Comparison of ENCODE assay signal across 1 cellular context in genomic region chr1:221704291-221704690, GRCh38.
TF ChIP-seq lines count a peak whose summit lies in the region.

No MANE protein-coding gene starts in this region.

TF ChIP-seq in GM23338, 12 proteins besides CTCF, POLR2A, EP300 and RAD21:
- TF ChIP-seq, protein P1, sequence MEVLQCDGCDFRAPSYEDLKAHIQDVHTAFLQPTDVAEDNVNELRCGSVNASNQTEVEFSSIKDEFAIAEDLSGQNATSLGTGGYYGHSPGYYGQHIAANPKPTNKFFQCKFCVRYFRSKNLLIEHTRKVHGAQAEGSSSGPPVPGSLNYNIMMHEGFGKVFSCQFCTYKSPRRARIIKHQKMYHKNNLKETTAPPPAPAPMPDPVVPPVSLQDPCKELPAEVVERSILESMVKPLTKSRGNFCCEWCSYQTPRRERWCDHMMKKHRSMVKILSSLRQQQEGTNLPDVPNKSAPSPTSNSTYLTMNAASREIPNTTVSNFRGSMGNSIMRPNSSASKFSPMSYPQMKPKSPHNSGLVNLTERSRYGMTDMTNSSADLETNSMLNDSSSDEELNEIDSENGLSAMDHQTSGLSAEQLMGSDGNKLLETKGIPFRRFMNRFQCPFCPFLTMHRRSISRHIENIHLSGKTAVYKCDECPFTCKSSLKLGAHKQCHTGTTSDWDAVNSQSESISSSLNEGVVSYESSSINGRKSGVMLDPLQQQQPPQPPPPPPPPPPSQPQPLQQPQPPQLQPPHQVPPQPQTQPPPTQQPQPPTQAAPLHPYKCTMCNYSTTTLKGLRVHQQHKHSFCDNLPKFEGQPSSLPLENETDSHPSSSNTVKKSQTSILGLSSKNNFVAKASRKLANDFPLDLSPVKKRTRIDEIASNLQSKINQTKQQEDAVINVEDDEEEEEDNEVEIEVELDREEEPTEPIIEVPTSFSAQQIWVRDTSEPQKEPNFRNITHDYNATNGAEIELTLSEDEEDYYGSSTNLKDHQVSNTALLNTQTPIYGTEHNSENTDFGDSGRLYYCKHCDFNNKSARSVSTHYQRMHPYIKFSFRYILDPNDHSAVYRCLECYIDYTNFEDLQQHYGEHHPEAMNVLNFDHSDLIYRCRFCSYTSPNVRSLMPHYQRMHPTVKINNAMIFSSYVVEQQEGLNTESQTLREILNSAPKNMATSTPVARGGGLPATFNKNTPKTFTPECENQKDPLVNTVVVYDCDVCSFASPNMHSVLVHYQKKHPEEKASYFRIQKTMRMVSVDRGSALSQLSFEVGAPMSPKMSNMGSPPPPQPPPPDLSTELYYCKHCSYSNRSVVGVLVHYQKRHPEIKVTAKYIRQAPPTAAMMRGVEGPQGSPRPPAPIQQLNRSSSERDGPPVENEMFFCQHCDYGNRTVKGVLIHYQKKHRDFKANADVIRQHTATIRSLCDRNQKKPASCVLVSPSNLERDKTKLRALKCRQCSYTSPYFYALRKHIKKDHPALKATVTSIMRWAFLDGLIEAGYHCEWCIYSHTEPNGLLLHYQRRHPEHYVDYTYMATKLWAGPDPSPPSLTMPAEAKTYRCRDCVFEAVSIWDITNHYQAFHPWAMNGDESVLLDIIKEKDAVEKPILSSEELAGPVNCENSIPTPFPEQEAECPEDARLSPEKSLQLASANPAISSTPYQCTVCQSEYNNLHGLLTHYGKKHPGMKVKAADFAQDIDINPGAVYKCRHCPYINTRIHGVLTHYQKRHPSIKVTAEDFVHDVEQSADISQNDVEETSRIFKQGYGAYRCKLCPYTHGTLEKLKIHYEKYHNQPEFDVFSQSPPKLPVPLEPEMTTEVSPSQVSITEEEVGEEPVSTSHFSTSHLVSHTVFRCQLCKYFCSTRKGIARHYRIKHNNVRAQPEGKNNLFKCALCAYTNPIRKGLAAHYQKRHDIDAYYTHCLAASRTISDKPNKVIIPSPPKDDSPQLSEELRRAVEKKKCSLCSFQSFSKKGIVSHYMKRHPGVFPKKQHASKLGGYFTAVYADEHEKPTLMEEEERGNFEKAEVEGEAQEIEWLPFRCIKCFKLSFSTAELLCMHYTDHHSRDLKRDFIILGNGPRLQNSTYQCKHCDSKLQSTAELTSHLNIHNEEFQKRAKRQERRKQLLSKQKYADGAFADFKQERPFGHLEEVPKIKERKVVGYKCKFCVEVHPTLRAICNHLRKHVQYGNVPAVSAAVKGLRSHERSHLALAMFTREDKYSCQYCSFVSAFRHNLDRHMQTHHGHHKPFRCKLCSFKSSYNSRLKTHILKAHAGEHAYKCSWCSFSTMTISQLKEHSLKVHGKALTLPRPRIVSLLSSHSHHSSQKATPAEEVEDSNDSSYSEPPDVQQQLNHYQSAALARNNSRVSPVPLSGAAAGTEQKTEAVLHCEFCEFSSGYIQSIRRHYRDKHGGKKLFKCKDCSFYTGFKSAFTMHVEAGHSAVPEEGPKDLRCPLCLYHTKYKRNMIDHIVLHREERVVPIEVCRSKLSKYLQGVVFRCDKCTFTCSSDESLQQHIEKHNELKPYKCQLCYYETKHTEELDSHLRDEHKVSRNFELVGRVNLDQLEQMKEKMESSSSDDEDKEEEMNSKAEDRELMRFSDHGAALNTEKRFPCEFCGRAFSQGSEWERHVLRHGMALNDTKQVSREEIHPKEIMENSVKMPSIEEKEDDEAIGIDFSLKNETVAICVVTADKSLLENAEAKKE (CRISPR knock-in tag; IDR thresholded peaks at IDR 0.05), result no peak
- TF ChIP-seq POLR2AphosphoS5 (IDR thresholded peaks at IDR 0.05; ENCODE audit: low read depth) (no peak), NANOG (IDR thresholded peaks at IDR 0.05; ENCODE audit: borderline replicate concordance) (no peak), ZNF331 (CRISPR knock-in tag; IDR thresholded peaks at IDR 0.05; ENCODE audit: low read depth) (no peak), EZH2phosphoT487 (IDR thresholded peaks at IDR 0.05; ENCODE audit: unreplicated experiment) (no peak), CREB1 (CRISPR knock-in tag; IDR thresholded peaks at IDR 0.05; ENCODE audit: low read depth) (no peak), STAT1 (IDR thresholded peaks at IDR 0.05; ENCODE audit: unreplicated experiment) (no peak)
- TF ChIP-seq, protein P2, sequence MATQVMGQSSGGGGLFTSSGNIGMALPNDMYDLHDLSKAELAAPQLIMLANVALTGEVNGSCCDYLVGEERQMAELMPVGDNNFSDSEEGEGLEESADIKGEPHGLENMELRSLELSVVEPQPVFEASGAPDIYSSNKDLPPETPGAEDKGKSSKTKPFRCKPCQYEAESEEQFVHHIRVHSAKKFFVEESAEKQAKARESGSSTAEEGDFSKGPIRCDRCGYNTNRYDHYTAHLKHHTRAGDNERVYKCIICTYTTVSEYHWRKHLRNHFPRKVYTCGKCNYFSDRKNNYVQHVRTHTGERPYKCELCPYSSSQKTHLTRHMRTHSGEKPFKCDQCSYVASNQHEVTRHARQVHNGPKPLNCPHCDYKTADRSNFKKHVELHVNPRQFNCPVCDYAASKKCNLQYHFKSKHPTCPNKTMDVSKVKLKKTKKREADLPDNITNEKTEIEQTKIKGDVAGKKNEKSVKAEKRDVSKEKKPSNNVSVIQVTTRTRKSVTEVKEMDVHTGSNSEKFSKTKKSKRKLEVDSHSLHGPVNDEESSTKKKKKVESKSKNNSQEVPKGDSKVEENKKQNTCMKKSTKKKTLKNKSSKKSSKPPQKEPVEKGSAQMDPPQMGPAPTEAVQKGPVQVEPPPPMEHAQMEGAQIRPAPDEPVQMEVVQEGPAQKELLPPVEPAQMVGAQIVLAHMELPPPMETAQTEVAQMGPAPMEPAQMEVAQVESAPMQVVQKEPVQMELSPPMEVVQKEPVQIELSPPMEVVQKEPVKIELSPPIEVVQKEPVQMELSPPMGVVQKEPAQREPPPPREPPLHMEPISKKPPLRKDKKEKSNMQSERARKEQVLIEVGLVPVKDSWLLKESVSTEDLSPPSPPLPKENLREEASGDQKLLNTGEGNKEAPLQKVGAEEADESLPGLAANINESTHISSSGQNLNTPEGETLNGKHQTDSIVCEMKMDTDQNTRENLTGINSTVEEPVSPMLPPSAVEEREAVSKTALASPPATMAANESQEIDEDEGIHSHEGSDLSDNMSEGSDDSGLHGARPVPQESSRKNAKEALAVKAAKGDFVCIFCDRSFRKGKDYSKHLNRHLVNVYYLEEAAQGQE (IDR thresholded peaks at IDR 0.05; ENCODE audit: unreplicated experiment), result no peak
